ENCODE assay signal across 22 cellular contexts in the genomic region with DNA sequence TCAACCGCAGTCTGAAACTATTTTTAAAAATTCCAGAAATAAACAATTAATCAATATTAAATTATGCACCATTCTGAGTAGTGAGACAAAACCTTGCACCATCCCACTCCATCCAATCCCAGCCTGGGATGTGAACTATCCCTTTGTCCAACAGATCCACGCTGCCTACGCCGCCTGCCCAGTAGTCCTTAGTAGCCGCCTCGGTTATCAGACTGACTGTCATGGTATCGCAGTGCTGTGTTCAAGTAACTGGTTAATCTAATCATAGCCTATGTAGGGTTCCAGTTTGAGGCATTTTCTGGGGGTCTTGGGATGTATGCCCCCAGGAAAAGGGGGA.
DNase-seq lines count a peak whose midpoint lies in the region; ATAC-seq and TF ChIP-seq lines count a peak whose summit lies in the region.
"Had no signal": no experiment of that assay in that cellular context is flagged by ENCODE, and none has a peak within 500 bp of the region (broad histone marks: within the 10 kb centered on the region; RNA-seq: fewer than 3 reads in every experiment).

No MANE protein-coding gene starts in this region.

- no peaks in the 10 kb centered on the region for H3K9me3 ChIP-seq in SK-N-SH
- H3K9me3 ChIP-seq in esophagus muscularis mucosa, result no peaks in the 10 kb centered on the region
- H3K9me3 ChIP-seq: BLaER1 treated with 17β-estradiol and CSF1 and Interleukin-3, amounts not matched to agents 10 nM and 100 nM; right atrium auricular region had no signal

- no peaks in the 10 kb centered on the region for H3K4me1 ChIP-seq in SK-N-SH (ENCODE audit: control insufficient read depth in 1 of 2, insufficient read depth in 2 of 2, low read depth in 1 of 2, low read length in 1 of 2)
- H3K4me1 ChIP-seq in esophagus muscularis mucosa, result no peaks in the 10 kb centered on the region
- H3K4me1 ChIP-seq: right atrium auricular region had no signal

- no peak for TF ChIP-seq EP300 in SK-N-SH (IDR thresholded peaks at IDR 0.05; ENCODE audit: borderline replicate concordance in 1 of 2, low read depth in 1 of 2, low read length in 1 of 2)
- no peak for TF ChIP-seq EP300 in esophagus muscularis mucosa (IDR thresholded peaks at IDR 0.05)

- no peaks in the 10 kb centered on the region for H3F3A ChIP-seq in SK-N-SH (replicated peaks; ENCODE audit: insufficient read depth)

- TF ChIP-seq CTCF in SK-N-SH (IDR thresholded peaks at IDR 0.05), result no peak
- no peak for TF ChIP-seq CTCF in esophagus muscularis mucosa (IDR thresholded peaks at IDR 0.05)
- no peak for TF ChIP-seq CTCF in neural crest cell (conservative IDR thresholded peaks at IDR 0.05)
- TF ChIP-seq CTCF in GM10266 (IDR thresholded peaks at IDR 0.05; ENCODE audit: control insufficient read depth, insufficient read depth, low read depth, missing control alignments), result no peak

- intact Hi-C loops in esophagus muscularis mucosa (cut with DNase I), result no loop called here

- H3K27me3 ChIP-seq in SK-N-SH (ENCODE audit: insufficient read depth), result peaks cover 6% of the 10 kb centered on the region; the same call in 1 of the 2 replicates
- H3K27me3 ChIP-seq in esophagus muscularis mucosa, result no peaks in the 10 kb centered on the region
- H3K27me3 ChIP-seq: BLaER1 treated with 17β-estradiol and CSF1 and Interleukin-3, amounts not matched to agents 10 nM and 100 nM; right atrium auricular region had no signal

- H3K4me2 ChIP-seq in SK-N-SH, result peak overlapping the region; percentile 37; the same call in 1 of the 2 replicates
- H3K4me2 ChIP-seq: BLaER1 treated with 17β-estradiol and CSF1 and Interleukin-3, amounts not matched to agents 10 nM and 100 nM had no signal

- no peaks in the 10 kb centered on the region for H4K20me1 ChIP-seq in SK-N-SH (ENCODE audit: insufficient read depth)
- H4K20me1 ChIP-seq: BLaER1 treated with 17β-estradiol and CSF1 and Interleukin-3, amounts not matched to agents 10 nM and 100 nM had no signal

- ATAC-seq in SK-N-SH treated with all-trans-retinoic acid at 6 μM for 48 hours, result no peak
- ATAC-seq: activated naive CD8-positive, alpha-beta T cell treated with anti-CD3 and anti-CD28 coated beads, Interleukin-2, amount 50 U/mL, for 24 hours had no signal

- no peak overlapping the region for H3K9ac ChIP-seq in SK-N-SH
- H3K9ac ChIP-seq: BLaER1 treated with 17β-estradiol and CSF1 and Interleukin-3, amounts not matched to agents 10 nM and 100 nM had no signal

- TF ChIP-seq POLR2A in esophagus muscularis mucosa (IDR thresholded peaks at IDR 0.05; ENCODE audit: low read depth), result no peak

- POLR2A ChIA-PET in SK-N-SH (lab: Yijun Ruan, JAX), result no interaction called here

- H3K4me3 Mint-ChIP-seq in neural crest cell, result peak overlapping the region; percentile 16
- H3K4me3 Mint-ChIP-seq: activated naive CD8-positive, alpha-beta T cell treated with anti-CD3 and anti-CD28 coated beads, Interleukin-2, amount 50 U/mL, for 24 hours; central memory CD8-positive, alpha-beta T cell had no signal

- H3K27ac ChIP-seq in SK-N-SH (ENCODE audit: low read depth in 2 of 2, low read length in 1 of 2) (no peak overlapping the region), esophagus muscularis mucosa (replicated peaks in 1 of 4) (no peak overlapping the region)
- H3K27ac ChIP-seq: 22Rv1; BLaER1 treated with 17β-estradiol and CSF1 and Interleukin-3, amounts not matched to agents 10 nM and 100 nM; right atrium auricular region; SK-N-MC had no signal

- H3K36me3 Mint-ChIP-seq in neural crest cell (ENCODE audit: low read depth), result no peaks in the 10 kb centered on the region

- CTCF ChIA-PET in SK-N-SH (lab: Yijun Ruan, JAX), result interaction anchor here (1.6 kb wide), 1 partner anchor 12 kb away, joined by 4 read pairs; no protein-coding TSS in a partner anchor

- H3K4me3 ChIP-seq in SK-N-SH (ENCODE audit: low read depth in 2 of 2, low read length in 1 of 2) (no peak overlapping the region), esophagus muscularis mucosa (no peak overlapping the region)
- H3K4me3 ChIP-seq: BLaER1 treated with 17β-estradiol and CSF1 and Interleukin-3, amounts not matched to agents 10 nM and 100 nM; right atrium auricular region; SK-N-MC had no signal

- no peaks in the 10 kb centered on the region for H3K27me3 Mint-ChIP-seq in neural crest cell (ENCODE audit: low read depth)
- H3K27me3 Mint-ChIP-seq: activated naive CD8-positive, alpha-beta T cell treated with anti-CD3 and anti-CD28 coated beads, Interleukin-2, amount 50 U/mL, for 24 hours had no signal

- peaks cover 51% of the 10 kb centered on the region for H3K4me1 Mint-ChIP-seq in neural crest cell
- H3K4me1 Mint-ChIP-seq: activated naive CD8-positive, alpha-beta T cell treated with anti-CD3 and anti-CD28 coated beads, Interleukin-2, amount 50 U/mL, for 24 hours; central memory CD8-positive, alpha-beta T cell had no signal

- no peak for TF ChIP-seq RAD21 in SK-N-SH (IDR thresholded peaks at IDR 0.05; ENCODE audit: low read length)

- whole genome bisulfite sequencing in SK-N-SH (ENCODE audit: low lambda C conversion rate), result 30% methylated on average over 7 of the region's 7 CpGs
- WGBS in esophagus muscularis mucosa, result 93% methylated on average over 7 of the region's 7 CpGs

- H3K79me2 ChIP-seq in SK-N-SH (ENCODE audit: insufficient read depth), result no peaks in the 10 kb centered on the region

- H3K9me3 Mint-ChIP-seq in neural crest cell, result no peaks in the 10 kb centered on the region
- H3K9me3 Mint-ChIP-seq: activated naive CD8-positive, alpha-beta T cell treated with anti-CD3 and anti-CD28 coated beads, Interleukin-2, amount 50 U/mL, for 24 hours; central memory CD8-positive, alpha-beta T cell had no signal

- no peaks in the 10 kb centered on the region for H3K36me3 ChIP-seq in SK-N-SH (replicated peaks in 1 of 2; ENCODE audit: control insufficient read depth in 1 of 2, insufficient read depth in 2 of 2, low read length in 1 of 2)
- H3K36me3 ChIP-seq in esophagus muscularis mucosa, result no peaks in the 10 kb centered on the region
- H3K36me3 ChIP-seq: BLaER1 treated with 17β-estradiol and CSF1 and Interleukin-3, amounts not matched to agents 10 nM and 100 nM; right atrium auricular region had no signal

- peak overlapping the region; percentile 89 for H3K27ac Mint-ChIP-seq in neural crest cell (ENCODE audit: unreplicated experiment)
- H3K27ac Mint-ChIP-seq: activated naive CD8-positive, alpha-beta T cell treated with anti-CD3 and anti-CD28 coated beads, Interleukin-2, amount 50 U/mL, for 24 hours had no signal

- peak overlapping the region; percentile 36; the same call in 1 of the 2 replicates for H2AFZ ChIP-seq in SK-N-SH (ENCODE audit: low read depth)

- H3K9me2 ChIP-seq in SK-N-SH, result no peaks in the 10 kb centered on the region

- DNase-seq in SK-N-SH (no peak), esophagus muscularis mucosa (ENCODE audit: extremely low spot score) (peak; percentile 39), neural crest cell (ENCODE audit: low read depth, low spot score) (no peak), NCI-H2081 (lab: John Stamatoyannopoulos, UW) (no peak), NCI-H345 (lab: John Stamatoyannopoulos, UW) (no peak), amygdala (lab: John Stamatoyannopoulos, UW) (no peak), GM10266 (ENCODE audit: extremely low spot score) (no peak)
- DNase-seq: activated CD4-positive, CD25-positive, alpha-beta regulatory T cell treated with anti-CD3 and anti-CD28 coated beads, Interleukin-2, amount 50 U/mL, for 72 hours; activated naive CD8-positive, alpha-beta T cell treated with anti-CD3 and anti-CD28 coated beads, Interleukin-2, amount 50 U/mL, for 24 hours; DMS 273 treated with DMSO at 0.1 percent for 48 hours; effector CD4-positive, alpha-beta T cell; GF-D8; KG1; NCI-H1048; NCI-H526 treated with DMSO at 0.1 percent for 48 hours; stimulated activated CD4-positive, alpha-beta T cell treated with anti-CD3 and anti-CD28 coated beads, Interleukin-2, amount 100 ng/mL, for 24 hours had no signal

TF ChIP-seq in SK-N-SH, 30 proteins besides CTCF, POLR2A, EP300 and RAD21 (continues in another document):
- TF ChIP-seq SIN3A (IDR thresholded peaks at IDR 0.05; ENCODE audit: borderline replicate concordance, low read depth, low read length), result no peak
- no peak for TF ChIP-seq RCOR1 (IDR thresholded peaks at IDR 0.05; ENCODE audit: low read length)
- no peak for TF ChIP-seq MEF2A (IDR thresholded peaks at IDR 0.05; ENCODE audit: borderline replicate concordance, low read depth)
- no peak for TF ChIP-seq TCF12 (IDR thresholded peaks at IDR 0.05)
- TF ChIP-seq TAF1 (IDR thresholded peaks at IDR 0.05; ENCODE audit: borderline replicate concordance, low read depth, low read length), result no peak
- TF ChIP-seq USF1 (IDR thresholded peaks at IDR 0.05; ENCODE audit: borderline replicate concordance, low read depth), result no peak
- no peak for TF ChIP-seq NFIC (IDR thresholded peaks at IDR 0.05; ENCODE audit: borderline replicate concordance)

TF ChIP-seq in SK-N-SH treated with all-trans-retinoic acid at 6 μM for 48 hours, 23 proteins besides CTCF, POLR2A, EP300 and RAD21 (continues in another document):
- TF ChIP-seq ESRRG (CRISPR knock-in tag; IDR thresholded peaks at IDR 0.05) (no peak), TSHZ2 (CRISPR knock-in tag; IDR thresholded peaks at IDR 0.05) (no peak), CSDC2 (CRISPR knock-in tag; IDR thresholded peaks at IDR 0.05) (no peak), ISL1 (CRISPR knock-in tag; IDR thresholded peaks at IDR 0.05) (no peak)
